23 cellular contexts compared by ENCODE assay signal in genomic region chr14:31660728-31661127, GRCh38.
DNase-seq lines count a peak whose midpoint lies in the region; ATAC-seq and TF ChIP-seq lines count a peak whose summit lies in the region.
"Had no signal": no experiment of that assay in that cellular context is flagged by ENCODE, and none has a peak within 500 bp of the region (broad histone marks: within the 10 kb centered on the region; RNA-seq: fewer than 3 reads in every experiment).

No MANE protein-coding gene starts in this region.

- DNase-seq in Karpas-422: no peak
- DNase-seq in fibroblast of villous mesenchyme (ENCODE audit: low read depth): peak; percentile 31
- no peak for DNase-seq in GF-D8 (lab: John Stamatoyannopoulos, UW)
- DNase-seq in G401 (ENCODE audit: low spot score): no peak
- DNase-seq: 8988T; ACHN; BE2C; C1 segment of cervical spinal cord; CD4-positive, alpha-beta memory T cell; CD4-positive, CD25-positive, alpha-beta regulatory T cell; CD8-positive, alpha-beta memory T cell; COR-L47; DMS 273 treated with DMSO at 0.1 percent for 48 hours; DMS153; DMS53; DMS79; DND-41; EL had no signal

- peak overlapping the region; percentile 5 for H3K4me2 ChIP-seq in Karpas-422 (ENCODE audit: low read depth, low read length, poor library complexity, severe bottlenecking)
- H3K4me2 ChIP-seq: BLaER1 had no signal

- ATAC-seq in SK-N-SH treated with all-trans-retinoic acid at 6 μM for 48 hours (peak; percentile 83), HG03442 (IDR thresholded peaks at IDR 0.05; ENCODE audit: unreplicated experiment) (no peak), HG03045 (IDR thresholded peaks at IDR 0.05; ENCODE audit: unreplicated experiment) (no peak)

- TF ChIP-seq CTCF in fibroblast of villous mesenchyme (IDR thresholded peaks at IDR 0.05; ENCODE audit: insufficient read depth, low read depth, low read length): no peak

- no peaks in the 10 kb centered on the region for H3K27me3 ChIP-seq in Karpas-422 (ENCODE audit: low read length)
- H3K27me3 ChIP-seq: BE2C, BLaER1 had no signal

- in situ Hi-C loops in G401 (cut with HindIII; ENCODE audit: low sequenced_read_pairs): no loop called here

- no peaks in the 10 kb centered on the region for H3K79me2 ChIP-seq in Karpas-422 (ENCODE audit: low read length)

- no peak overlapping the region for H3K4me3 ChIP-seq in Karpas-422 (ENCODE audit: low read length)
- no peak overlapping the region for H3K4me3 ChIP-seq in fibroblast of villous mesenchyme (ENCODE audit: low read depth, low read length)
- H3K4me3 ChIP-seq: BLaER1, GM12878 had no signal

- no peaks in the 10 kb centered on the region for H3K9me3 ChIP-seq in Karpas-422 (ENCODE audit: low read length)
- H3K9me3 ChIP-seq: BE2C, BLaER1 had no signal

- H3K4me1 ChIP-seq in Karpas-422 (ENCODE audit: low read length): peaks cover 13% of the 10 kb centered on the region
- H3K4me1 ChIP-seq: BE2C, BLaER1 had no signal

- H2AFZ ChIP-seq in Karpas-422 (ENCODE audit: low read length): no peak overlapping the region

- no peak overlapping the region for H3K9ac ChIP-seq in Karpas-422 (ENCODE audit: low read length)
- H3K9ac ChIP-seq: BLaER1 had no signal

- H3K9me2 ChIP-seq in Karpas-422 (replicated peaks; ENCODE audit: insufficient read depth, low read length): no peaks in the 10 kb centered on the region

- H3K36me3 ChIP-seq in Karpas-422 (ENCODE audit: insufficient read depth, low read length): no peaks in the 10 kb centered on the region
- H3K36me3 ChIP-seq: BE2C, BLaER1 had no signal

- no peak overlapping the region for H3K27ac ChIP-seq in Karpas-422 (ENCODE audit: low read length)
- H3K27ac ChIP-seq: BLaER1 had no signal

- no peaks in the 10 kb centered on the region for H4K20me1 ChIP-seq in Karpas-422 (ENCODE audit: insufficient read depth, low read depth, low read length)
- H4K20me1 ChIP-seq: BLaER1 had no signal

TF ChIP-seq in SK-N-SH treated with all-trans-retinoic acid at 6 μM for 48 hours, 23 proteins besides CTCF, POLR2A, EP300 and RAD21:
- TF ChIP-seq POU6F1 (CRISPR knock-in tag; IDR thresholded peaks at IDR 0.05; ENCODE audit: borderline replicate concordance, low read depth) (no peak), TSHZ2 (CRISPR knock-in tag; IDR thresholded peaks at IDR 0.05) (no peak), ZNF8 (CRISPR knock-in tag; IDR thresholded peaks at IDR 0.05) (no peak), PATZ1 (CRISPR knock-in tag; IDR thresholded peaks at IDR 0.05; ENCODE audit: borderline replicate concordance) (no peak), TCF4 (CRISPR knock-in tag; IDR thresholded peaks at IDR 0.05; ENCODE audit: borderline replicate concordance) (no peak), ZNF565 (CRISPR knock-in tag; conservative IDR thresholded peaks at IDR 0.05; ENCODE audit: low read depth) (no peak), ZNF70 (CRISPR knock-in tag; IDR thresholded peaks at IDR 0.05) (no peak), CSRNP3 (CRISPR knock-in tag; IDR thresholded peaks at IDR 0.05) (no peak), OSR1 (CRISPR knock-in tag; IDR thresholded peaks at IDR 0.05) (no peak), TOX (CRISPR knock-in tag; IDR thresholded peaks at IDR 0.05; ENCODE audit: borderline replicate concordance) (peak; percentile 16; the same call in 1 of the 2 replicates), RARB (CRISPR knock-in tag; IDR thresholded peaks at IDR 0.05) (no peak), ZC3H10 (CRISPR knock-in tag; IDR thresholded peaks at IDR 0.05) (no peak), ZFP30 (CRISPR knock-in tag; IDR thresholded peaks at IDR 0.05) (peak; percentile 69; the same call in 1 of the 2 replicates), ISL1 (CRISPR knock-in tag; IDR thresholded peaks at IDR 0.05) (peak; percentile 53), PPARA (CRISPR knock-in tag; IDR thresholded peaks at IDR 0.05; ENCODE audit: borderline replicate concordance) (no peak), CSDC2 (CRISPR knock-in tag; IDR thresholded peaks at IDR 0.05) (no peak), GLIS3 (CRISPR knock-in tag; IDR thresholded peaks at IDR 0.05) (no peak), ARNTL (CRISPR knock-in tag; IDR thresholded peaks at IDR 0.05; ENCODE audit: borderline replicate concordance, low read depth) (no peak)
